Comparison of ENCODE assay signal across 9 cellular contexts in genomic region chr3:17151598-17152373, GRCh38.
DNase-seq lines count a peak whose midpoint lies in the region; ATAC-seq and TF ChIP-seq lines count a peak whose summit lies in the region.
"Had no signal": no experiment of that assay in that cellular context is flagged by ENCODE, and none has a peak within 500 bp of the region (broad histone marks: within the 10 kb centered on the region; RNA-seq: fewer than 3 reads in every experiment).

No MANE protein-coding gene starts in this region.

- no peaks in the 10 kb centered on the region for H3K9me3 ChIP-seq in smooth muscle cell (replicated peaks; ENCODE audit: low read depth)

- H3K9me3 Mint-ChIP-seq in activated CD4-positive, alpha-beta T cell treated with anti-CD3 and anti-CD28 coated beads, Interleukin-2, amount 10 ng/mL, durations not matched to agents 24 days and 14 days, result peaks cover 20% of the 10 kb centered on the region
- peaks cover 8 to 17% of the 10 kb centered on the region in 2 donors for H3K9me3 Mint-ChIP-seq in stimulated activated naive B cell treated with anti-CD40 and anti-IgM and Interleukin-4, amounts not matched to agents 10 μg/mL and 1 μg/mL and 100 μg/mL, for 72 hours

- DNase-seq in GM19238 (ENCODE audit: insufficient read length, low spot score) (peak; percentile 84), head of caudate nucleus (peak in 38 of 42 donors; percentile 13 to 75 (median 48)), smooth muscle cell (lab: John Stamatoyannopoulos, UW; ENCODE audit: unreplicated experiment) (no peak), DMS79 (lab: John Stamatoyannopoulos, UW) (no peak), NCI-H187 treated with DMSO at 0.1 percent for 48 hours (lab: John Stamatoyannopoulos, UW) (no peak)
- peak; percentile 97 for DNase-seq in activated CD4-positive, alpha-beta T cell treated with anti-CD3 and anti-CD28 coated beads, Interleukin-2, amount 10 ng/mL, durations not matched to agents 24 days and 14 days
- peak; percentile 41 for DNase-seq in stimulated activated naive B cell treated with anti-CD40 and anti-IgM and Interleukin-4, amounts not matched to agents 10 μg/mL and 1 μg/mL and 100 μg/mL, for 72 hours
- DNase-seq: heart left ventricle had no signal

- H3K9ac ChIP-seq in smooth muscle cell (ENCODE audit: low read depth), result no peak overlapping the region

- H3K4me3 ChIP-seq in smooth muscle cell, result no peak overlapping the region
- H3K4me3 ChIP-seq: heart left ventricle had no signal

- no peak for TF ChIP-seq CTCF in smooth muscle cell (IDR thresholded peaks at IDR 0.05; ENCODE audit: borderline replicate concordance, insufficient read depth, poor library complexity, severe bottlenecking)

- peaks cover 38% of the 10 kb centered on the region for H3K36me3 Mint-ChIP-seq in activated CD4-positive, alpha-beta T cell treated with anti-CD3 and anti-CD28 coated beads, Interleukin-2, amount 10 ng/mL, durations not matched to agents 24 days and 14 days (ENCODE audit: low read depth)
- peaks cover 54 to 60% of the 10 kb centered on the region in 2 donors for H3K36me3 Mint-ChIP-seq in stimulated activated naive B cell treated with anti-CD40 and anti-IgM and Interleukin-4, amounts not matched to agents 10 μg/mL and 1 μg/mL and 100 μg/mL, for 72 hours

- no peaks in the 10 kb centered on the region for H3K27me3 ChIP-seq in smooth muscle cell (ENCODE audit: low read depth)
- H3K27me3 ChIP-seq: heart left ventricle had no signal

- no peak overlapping the region for H3K27ac ChIP-seq in smooth muscle cell (ENCODE audit: low read depth)

- H3K4me1 Mint-ChIP-seq in activated CD4-positive, alpha-beta T cell treated with anti-CD3 and anti-CD28 coated beads, Interleukin-2, amount 10 ng/mL, durations not matched to agents 24 days and 14 days, result peaks cover 66% of the 10 kb centered on the region
- H3K4me1 Mint-ChIP-seq in stimulated activated naive B cell treated with anti-CD40 and anti-IgM and Interleukin-4, amounts not matched to agents 10 μg/mL and 1 μg/mL and 100 μg/mL, for 72 hours, result no peaks in the 10 kb centered on the region

- peak; percentile 98 for ATAC-seq in HG03139 (IDR thresholded peaks at IDR 0.05; ENCODE audit: unreplicated experiment)
- ATAC-seq in stimulated activated naive B cell treated with anti-CD40 and anti-IgM and Interleukin-4, amounts not matched to agents 10 μg/mL and 1 μg/mL and 100 μg/mL, for 72 hours (replicated peaks), result peak; percentile 87 to 92

- peak overlapping the region; percentile 80 for H3K4me3 Mint-ChIP-seq in activated CD4-positive, alpha-beta T cell treated with anti-CD3 and anti-CD28 coated beads, Interleukin-2, amount 10 ng/mL, durations not matched to agents 24 days and 14 days
- no peak overlapping the region for H3K4me3 Mint-ChIP-seq in stimulated activated naive B cell treated with anti-CD40 and anti-IgM and Interleukin-4, amounts not matched to agents 10 μg/mL and 1 μg/mL and 100 μg/mL, for 72 hours

- H3K36me3 ChIP-seq in smooth muscle cell (ENCODE audit: low read depth), result no peaks in the 10 kb centered on the region

- H3F3A ChIP-seq in smooth muscle cell (ENCODE audit: low read depth), result no peaks in the 10 kb centered on the region

- no peaks in the 10 kb centered on the region for H3K4me1 ChIP-seq in smooth muscle cell (ENCODE audit: low read depth)

- no peaks in the 10 kb centered on the region for H3K79me2 ChIP-seq in smooth muscle cell (ENCODE audit: low read depth)

- H3K27ac Mint-ChIP-seq in activated CD4-positive, alpha-beta T cell treated with anti-CD3 and anti-CD28 coated beads, Interleukin-2, amount 10 ng/mL, durations not matched to agents 24 days and 14 days, result peak overlapping the region; percentile 93
- H3K27ac Mint-ChIP-seq in stimulated activated naive B cell treated with anti-CD40 and anti-IgM and Interleukin-4, amounts not matched to agents 10 μg/mL and 1 μg/mL and 100 μg/mL, for 72 hours, result peak overlapping the region; percentile 31

- WGBS in smooth muscle cell (ENCODE audit: low lambda C conversion rate), result 87% methylated on average over 16 of the region's 16 CpGs

- H3K27me3 Mint-ChIP-seq in activated CD4-positive, alpha-beta T cell treated with anti-CD3 and anti-CD28 coated beads, Interleukin-2, amount 10 ng/mL, durations not matched to agents 24 days and 14 days, result no peaks in the 10 kb centered on the region
- H3K27me3 Mint-ChIP-seq in stimulated activated naive B cell treated with anti-CD40 and anti-IgM and Interleukin-4, amounts not matched to agents 10 μg/mL and 1 μg/mL and 100 μg/mL, for 72 hours, result no peaks in the 10 kb centered on the region

- intact Hi-C loops in activated CD4-positive, alpha-beta T cell treated with anti-CD3 and anti-CD28 coated beads, Interleukin-2, amount 10 ng/mL, durations not matched to agents 24 days and 14 days (cut with micrococcal nuclease), result loop anchor here (1.0 to 10.0 kb wide), 12 partner anchors 31 to 867 kb away; partner anchors contain the start of genes RFTN1 and TBC1D5
- intact Hi-C loops in head of caudate nucleus (cut with DNase I), result no loop called here

- H3K4me2 ChIP-seq in smooth muscle cell, result no peak overlapping the region

- H2AFZ ChIP-seq in smooth muscle cell (ENCODE audit: low read depth), result no peak overlapping the region

- H4K20me1 ChIP-seq in smooth muscle cell (ENCODE audit: low read depth), result no peaks in the 10 kb centered on the region

Comparison
In these comparisons a context has a peak if more than half of its experiments do, and no peak if none do; other contexts are left out.
1. DNase-seq: peak in GM19238 (single experiment), activated CD4-positive, alpha-beta T cell treated with anti-CD3 and anti-CD28 coated beads, Interleukin-2, amount 10 ng/mL, durations not matched to agents 24 days and 14 days (single experiment), head of caudate nucleus (38 of 42) and stimulated activated naive B cell treated with anti-CD40 and anti-IgM and Interleukin-4, amounts not matched to agents 10 μg/mL and 1 μg/mL and 100 μg/mL, for 72 hours (single experiment); none in smooth muscle cell (single experiment), DMS79 (single experiment) and NCI-H187 treated with DMSO at 0.1 percent for 48 hours (single experiment).